8 cellular contexts compared by ENCODE assay signal in the genomic region with DNA sequence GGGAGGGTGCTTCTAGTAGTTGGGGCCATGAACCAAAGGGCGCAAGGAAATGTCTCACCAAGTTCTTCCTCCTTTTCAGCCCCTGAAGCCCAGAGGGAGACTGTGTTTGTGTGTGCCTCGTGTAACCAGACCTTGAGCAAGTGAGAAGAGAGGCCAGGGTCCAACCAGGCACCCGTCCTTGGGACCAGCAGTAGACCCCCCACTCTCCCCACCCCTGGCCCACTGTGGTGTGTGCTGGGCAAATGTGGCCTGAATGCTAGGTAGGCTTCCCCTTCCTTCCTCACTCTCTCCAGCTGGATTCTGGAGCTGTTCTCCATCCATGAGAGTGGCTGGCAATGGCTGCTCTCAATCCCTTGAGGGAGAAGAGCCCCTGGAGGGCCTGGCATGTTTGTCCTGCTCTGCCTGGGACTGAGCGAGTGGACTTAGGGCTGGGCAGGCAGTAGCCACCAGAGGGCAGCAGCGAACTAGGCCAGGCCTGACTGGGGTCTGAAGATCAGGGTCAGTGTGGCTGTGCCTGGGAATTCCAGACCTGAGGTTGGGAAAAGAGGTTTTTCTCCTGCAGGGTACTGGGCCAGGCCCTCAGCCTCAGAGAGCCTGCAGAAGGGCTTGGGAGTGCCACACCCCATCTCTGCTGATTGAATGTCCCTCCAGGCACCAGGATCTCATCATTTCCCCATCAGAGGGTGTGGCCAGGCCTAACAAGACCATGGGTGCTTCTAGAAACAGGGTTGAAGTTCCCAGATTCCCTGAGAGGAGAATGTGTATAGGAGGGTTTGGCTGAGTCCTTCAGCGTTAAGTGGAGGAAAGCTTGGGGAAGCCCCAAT. TPM values are rescaled to one million over a fixed set of nuclear protein-coding genes. Genes with fewer than 3 reads are reported as not detected.
DNase-seq lines count a peak whose midpoint lies in the region; ATAC-seq and TF ChIP-seq lines count a peak whose summit lies in the region.

No MANE protein-coding gene starts in this region.

- POLR2A ChIA-PET in AG04450 (lab: Yijun Ruan, JAX): no interaction called here

- H3K36me3 Mint-ChIP-seq in stimulated activated naive B cell treated with anti-CD40 and anti-IgM and Interleukin-4, amounts not matched to agents 10 μg/mL and 1 μg/mL and 100 μg/mL, for 72 hours: peaks cover 55 to 58% of the 10 kb centered on the region in 2 donors

- intact Hi-C loops in dorsolateral prefrontal cortex (cut with DNase I): no loop called here

- peak; percentile 35 to 69 for ATAC-seq in activated CD4-positive, CD25-positive, alpha-beta regulatory T cell treated with anti-CD3 and anti-CD28 coated beads, Interleukin-2, amount 50 U/mL, for 24 hours
- ATAC-seq in lung (ENCODE audit: insufficient read depth, low FRiP score) (peak; percentile 49), HG03378 (IDR thresholded peaks at IDR 0.05; ENCODE audit: unreplicated experiment) (no peak)
- peak; percentile 66 to 84 for ATAC-seq in stimulated activated naive B cell treated with anti-CD40 and anti-IgM and Interleukin-4, amounts not matched to agents 10 μg/mL and 1 μg/mL and 100 μg/mL, for 72 hours (replicated peaks)

- peaks cover 4% of the 10 kb centered on the region in 2 donors for H3K4me1 Mint-ChIP-seq in stimulated activated naive B cell treated with anti-CD40 and anti-IgM and Interleukin-4, amounts not matched to agents 10 μg/mL and 1 μg/mL and 100 μg/mL, for 72 hours

- in situ Hi-C loops in GM13976 (cut with MboI; ENCODE audit: low sequenced_read_pairs, unreplicated experiment): no loop called here

- H3K27me3 Mint-ChIP-seq in stimulated activated naive B cell treated with anti-CD40 and anti-IgM and Interleukin-4, amounts not matched to agents 10 μg/mL and 1 μg/mL and 100 μg/mL, for 72 hours: no peaks in the 10 kb centered on the region

- H3K36me3 ChIP-seq in lung (ENCODE audit: control insufficient read depth in 2 of 2, insufficient read depth in 2 of 2, low read length in 2 of 2): peaks cover 7 to 59% of the 10 kb centered on the region in 2 donors

- no peaks in the 10 kb centered on the region for H3K9me3 Mint-ChIP-seq in stimulated activated naive B cell treated with anti-CD40 and anti-IgM and Interleukin-4, amounts not matched to agents 10 μg/mL and 1 μg/mL and 100 μg/mL, for 72 hours

- no peak overlapping the region for H3K4me3 Mint-ChIP-seq in stimulated activated naive B cell treated with anti-CD40 and anti-IgM and Interleukin-4, amounts not matched to agents 10 μg/mL and 1 μg/mL and 100 μg/mL, for 72 hours

- DNase-seq in AG04450 (ENCODE audit: low read depth, low spot score) (peak; percentile 20), GM13976 (ENCODE audit: low spot score) (peak; percentile 77), NCI-H2029 treated with DMSO at 0.1 percent for 48 hours (lab: John Stamatoyannopoulos, UW) (peak; percentile 3), dorsolateral prefrontal cortex (peak; percentile 56 to 80 (median 68)), lung (ENCODE audit: low spot score) (peak; percentile 71)
- no peak for DNase-seq in stimulated activated naive B cell treated with anti-CD40 and anti-IgM and Interleukin-4, amounts not matched to agents 10 μg/mL and 1 μg/mL and 100 μg/mL, for 72 hours

- 55 to 77% methylated on average over 6 of the region's 6 CpGs for WGBS in lung, 2 donors

- CTCF ChIA-PET in AG04450 (lab: Charles Lee): interaction anchor here (0.6 to 2.1 kb wide), 7 partner anchors 9 to 58 kb away, joined by 3 to 13 read pairs (median 6); a partner anchor contains a TSS

- H3K27ac Mint-ChIP-seq in stimulated activated naive B cell treated with anti-CD40 and anti-IgM and Interleukin-4, amounts not matched to agents 10 μg/mL and 1 μg/mL and 100 μg/mL, for 72 hours: no peak overlapping the region

- no peaks in the 10 kb centered on the region; the same call in 1 of the 2 replicates for H3K9me3 ChIP-seq in AG04450 (ENCODE audit: control insufficient read depth, insufficient read depth, low read length)
- peaks cover 0 to 2% of the 10 kb centered on the region in 2 donors for H3K9me3 ChIP-seq in lung (ENCODE audit: control insufficient read depth in 2 of 2, insufficient read depth in 1 of 2, low read length in 1 of 2)

- H3K27ac ChIP-seq in AG04450 (ENCODE audit: low read depth, low read length) (no peak overlapping the region), dorsolateral prefrontal cortex (peak overlapping the region in 28 of 59 donors; percentile 21 to 76 (median 60)), lung (ENCODE audit: low read depth in 1 of 2, low read length in 1 of 2) (no peak overlapping the region)

- H3K4me1 ChIP-seq in lung (ENCODE audit: control insufficient read depth in 2 of 2, insufficient read depth in 2 of 2, low read length in 2 of 2): no peaks in the 10 kb centered on the region

- peak; percentile 94 for TF ChIP-seq CTCF in AG04450 (IDR thresholded peaks at IDR 0.05; ENCODE audit: low read depth, low read length)
- peak; percentile 75 for TF ChIP-seq CTCF in GM13976 (IDR thresholded peaks at IDR 0.05; ENCODE audit: borderline replicate concordance, control extremely low read depth, extremely low read depth, insufficient read depth, missing control alignments)
- peak; percentile 54 to 92 (median 84) for TF ChIP-seq CTCF in dorsolateral prefrontal cortex (IDR thresholded peaks at IDR 0.05 in 54 of 56, conservative IDR thresholded peaks at IDR 0.05 in 2 of 56; ENCODE audit: low read depth in 1 of 56, partially characterized antibody in 56 of 56)
- TF ChIP-seq CTCF in lung (IDR thresholded peaks at IDR 0.05; ENCODE audit: control extremely low read depth, extremely low read depth): peak; percentile 65

- H3K4me3 ChIP-seq in AG04450 (ENCODE audit: low read depth, low read length) (no peak overlapping the region), dorsolateral prefrontal cortex (no peak overlapping the region), lung (no peak overlapping the region)

- no peaks in the 10 kb centered on the region for H3K27me3 ChIP-seq in AG04450 (ENCODE audit: control insufficient read depth, insufficient read depth, low read length)
- no peaks in the 10 kb centered on the region for H3K27me3 ChIP-seq in dorsolateral prefrontal cortex
- H3K27me3 ChIP-seq in lung (ENCODE audit: control insufficient read depth, insufficient read depth): no peaks in the 10 kb centered on the region

RNA-seq across cellular contexts. Expression of a gene that starts 12.4 kb away (rescaled TPM):
- polyA plus RNA-seq in AG04450 (2011; rRNA removed) (not detected in 2 replicates), lung (under 1 TPM; 0.44 to 0.93 TPM)
- not detected in 2 replicates for polyA minus RNA-seq in AG04450 (2011; rRNA and poly(A)+ RNA removed)
- total RNA-seq in dorsolateral prefrontal cortex (1 to 10 TPM in 59 of 120 experiments, under 1 TPM in 57, not detected in 4; 0.33 to 3.5 (median 1.0) TPM), lung (10 to 100 TPM in 1 of 2 donors, 1 to 10 TPM in 1; 2.4 to 12.8 TPM)

RNA-seq across cellular contexts. Expression of a gene that starts 22.4 kb away (rescaled TPM):
- polyA plus RNA-seq in AG04450 (2011; rRNA removed) (11.1 and 13.5 TPM in 2 replicates), lung (10 to 100 TPM; 21.1 to 22.7 TPM)
- 11.6 and 15.1 TPM in 2 replicates for polyA minus RNA-seq in AG04450 (2011; rRNA and poly(A)+ RNA removed)
- total RNA-seq in dorsolateral prefrontal cortex (10 to 100 TPM; 47.7 to 82.7 (median 64.5) TPM), lung (10 to 100 TPM; 30.9 to 33.9 TPM)

RNA-seq across cellular contexts. Expression of a gene that starts 45.8 kb away (rescaled TPM):
- polyA plus RNA-seq in AG04450 (2011; rRNA removed) (65.5 and 76.2 TPM in 2 replicates), lung (10 to 100 TPM; 15.7 to 26.0 TPM)
- polyA minus RNA-seq in AG04450 (2011; rRNA and poly(A)+ RNA removed): 40.1 and 45.7 TPM in 2 replicates
- total RNA-seq in dorsolateral prefrontal cortex (10 to 100 TPM in 2 of 120 experiments, 1 to 10 TPM in 118; 2.5 to 12.7 (median 4.8) TPM), lung (10 to 100 TPM; 22.3 to 57.9 TPM)
